ENCODE assay signal across 8 cellular contexts in genomic region chr1:113074237-113074636, GRCh38. TPM values are rescaled to one million over a fixed set of nuclear protein-coding genes. Genes with fewer than 3 reads are reported as not detected.
DNase-seq lines count a peak whose midpoint lies in the region; ATAC-seq and TF ChIP-seq lines count a peak whose summit lies in the region.

No MANE protein-coding gene starts in this region.

- H2AFZ ChIP-seq in Karpas-422 (ENCODE audit: low read length) (no peak overlapping the region), neural cell (ENCODE audit: low read depth, low read length) (no peak overlapping the region)

- intact Hi-C loops in CD4-positive, alpha-beta memory T cell (cut with micrococcal nuclease), result loop anchor here (5.0 to 10.0 kb wide), 2 partner anchors 33 to 831 kb away; partner anchors contain the start of genes AP4B1 and DCLRE1B
- intact Hi-C loops in dendritic cell treated with granulocyte-macrophage colony-stimulating factor and Interleukin-4, amounts not matched to agents 40 ng/mL and 50 ng/mL, for 4 days (cut with micrococcal nuclease), result loop anchor here (5.0 kb wide), 1 partner anchor 117 kb away; the partner anchor contains the start of gene SLC16A1
- intact Hi-C loops in mucosa of descending colon (cut with DNase I, micrococcal nuclease), result no loop called here

- TF ChIP-seq EP300 in neural cell (conservative IDR thresholded peaks at IDR 0.05; ENCODE audit: poor library complexity, severe bottlenecking), result no peak

- no peaks in the 10 kb centered on the region for H3K9me3 Mint-ChIP-seq in CD4-positive, alpha-beta memory T cell
- H3K9me3 Mint-ChIP-seq in dendritic cell treated with granulocyte-macrophage colony-stimulating factor and Interleukin-4, amounts not matched to agents 40 ng/mL and 50 ng/mL, for 4 days, result no peaks in the 10 kb centered on the region

- peaks cover 7% of the 10 kb centered on the region; the same call in 1 of the 2 replicates for H4K20me1 ChIP-seq in Karpas-422 (ENCODE audit: insufficient read depth, low read depth, low read length)
- H4K20me1 ChIP-seq in neural cell (ENCODE audit: insufficient read depth), result no peaks in the 10 kb centered on the region

- peak overlapping the region; percentile 80 for H3K27ac ChIP-seq in CD4-positive, alpha-beta memory T cell (ENCODE audit: low read depth, low read length)
- no peak overlapping the region for H3K27ac ChIP-seq in Karpas-422 (ENCODE audit: low read length)
- peak overlapping the region; percentile 92 for H3K27ac ChIP-seq in neural cell (ENCODE audit: low read length)
- no peak overlapping the region for H3K27ac ChIP-seq in substantia nigra (ENCODE audit: low read depth, low read length, poor library complexity, severe bottlenecking)

- no peaks in the 10 kb centered on the region for H3F3A ChIP-seq in neural cell (ENCODE audit: insufficient read depth, low read length, poor library complexity, severe bottlenecking)

- no peaks in the 10 kb centered on the region for H3K27me3 Mint-ChIP-seq in CD4-positive, alpha-beta memory T cell
- no peaks in the 10 kb centered on the region for H3K27me3 Mint-ChIP-seq in dendritic cell treated with granulocyte-macrophage colony-stimulating factor and Interleukin-4, amounts not matched to agents 40 ng/mL and 50 ng/mL, for 4 days

- CTCF ChIA-PET in CD4-positive, alpha-beta memory T cell (lab: Charles Lee; ENCODE audit: partially characterized antibody), result interaction anchor here (1.9 to 3.7 kb wide), 4 partner anchors 16 to 359 kb away, joined by 5 to 97 read pairs (median 46); partner anchors contain the start of gene PPM1J

- H3K4me1 ChIP-seq in CD4-positive, alpha-beta memory T cell (ENCODE audit: insufficient read depth, low read length), result peaks cover 35% of the 10 kb centered on the region
- H3K4me1 ChIP-seq in Karpas-422 (ENCODE audit: low read length) (peaks cover 21% of the 10 kb centered on the region), mucosa of descending colon (ENCODE audit: low read depth) (peaks cover 20% of the 10 kb centered on the region)

- H3K4me1 Mint-ChIP-seq in CD4-positive, alpha-beta memory T cell, result peaks cover 16 to 55% (median 31%) of the 10 kb centered on the region in 4 donors
- H3K4me1 Mint-ChIP-seq in dendritic cell treated with granulocyte-macrophage colony-stimulating factor and Interleukin-4, amounts not matched to agents 40 ng/mL and 50 ng/mL, for 4 days (ENCODE audit: low read depth), result peaks cover 26% of the 10 kb centered on the region

- TF ChIP-seq CTCF in neural cell (IDR thresholded peaks at IDR 0.05; ENCODE audit: poor library complexity, severe bottlenecking) (no peak), mucosa of descending colon (IDR thresholded peaks at IDR 0.05) (no peak)

- H3K9me3 ChIP-seq in CD4-positive, alpha-beta memory T cell (ENCODE audit: control insufficient read depth in 1 of 2, low read length in 2 of 2), result no peaks in the 10 kb centered on the region
- no peaks in the 10 kb centered on the region for H3K9me3 ChIP-seq in Karpas-422 (ENCODE audit: low read length)
- no peaks in the 10 kb centered on the region for H3K9me3 ChIP-seq in neural cell (ENCODE audit: low read length)
- no peaks in the 10 kb centered on the region for H3K9me3 ChIP-seq in mucosa of descending colon

- peaks cover 9 to 30% of the 10 kb centered on the region in 2 donors for H3K36me3 Mint-ChIP-seq in CD4-positive, alpha-beta memory T cell
- H3K36me3 Mint-ChIP-seq in dendritic cell treated with granulocyte-macrophage colony-stimulating factor and Interleukin-4, amounts not matched to agents 40 ng/mL and 50 ng/mL, for 4 days (ENCODE audit: low read depth), result peaks cover 52% of the 10 kb centered on the region

- H3K9me2 ChIP-seq in Karpas-422 (replicated peaks; ENCODE audit: insufficient read depth, low read length), result no peaks in the 10 kb centered on the region
- H3K9me2 ChIP-seq in neural cell (ENCODE audit: insufficient read depth, low read length), result no peaks in the 10 kb centered on the region

- TF ChIP-seq RAD21 in neural cell (conservative IDR thresholded peaks at IDR 0.05), result no peak

- peak overlapping the region; percentile 90 for H3K4me2 ChIP-seq in Karpas-422 (ENCODE audit: low read depth, low read length, poor library complexity, severe bottlenecking)
- peak overlapping the region; percentile 92 for H3K4me2 ChIP-seq in neural cell (ENCODE audit: low read length)

- POLR2A ChIA-PET in CD4-positive, alpha-beta memory T cell (lab: Charles Lee; ENCODE audit: partially characterized antibody), result interaction anchor here (0.8 to 1.0 kb wide), 2 partner anchors 855 to 872 kb away, joined by 3 read pairs; partner anchors contain the start of gene HIPK1

- peak overlapping the region; percentile 97 to 99 (median 98) for H3K4me3 Mint-ChIP-seq in CD4-positive, alpha-beta memory T cell
- H3K4me3 Mint-ChIP-seq in dendritic cell treated with granulocyte-macrophage colony-stimulating factor and Interleukin-4, amounts not matched to agents 40 ng/mL and 50 ng/mL, for 4 days, result peak overlapping the region; percentile 92

- H3K27ac Mint-ChIP-seq in CD4-positive, alpha-beta memory T cell, result peak overlapping the region in 6 of 7 donors; percentile 95 to 99 (median 97)
- H3K27ac Mint-ChIP-seq in dendritic cell treated with granulocyte-macrophage colony-stimulating factor and Interleukin-4, amounts not matched to agents 40 ng/mL and 50 ng/mL, for 4 days, result peak overlapping the region; percentile 96

- no peaks in the 10 kb centered on the region for H3K27me3 ChIP-seq in CD4-positive, alpha-beta memory T cell (ENCODE audit: insufficient read depth, low read length)
- H3K27me3 ChIP-seq in Karpas-422 (ENCODE audit: low read length), result no peaks in the 10 kb centered on the region
- H3K27me3 ChIP-seq in neural cell (ENCODE audit: insufficient read depth, low read depth, low read length), result no peaks in the 10 kb centered on the region

- peak overlapping the region; percentile 85 to 95 for H3K4me3 ChIP-seq in CD4-positive, alpha-beta memory T cell (ENCODE audit: low read length in 2 of 2)
- peak overlapping the region; percentile 87 for H3K4me3 ChIP-seq in Karpas-422 (ENCODE audit: low read length)
- H3K4me3 ChIP-seq in neural cell (ENCODE audit: low read length), result peak overlapping the region; percentile 78
- H3K4me3 ChIP-seq in mucosa of descending colon, result no peak overlapping the region

- no peak for ATAC-seq in GM21515 (IDR thresholded peaks at IDR 0.05; ENCODE audit: unreplicated experiment)
- no peak for ATAC-seq in mucosa of descending colon

- no peaks in the 10 kb centered on the region for H3K36me3 ChIP-seq in CD4-positive, alpha-beta memory T cell (ENCODE audit: insufficient read depth, low read length)
- H3K36me3 ChIP-seq in Karpas-422 (ENCODE audit: insufficient read depth, low read length), result peaks cover 20% of the 10 kb centered on the region
- no peaks in the 10 kb centered on the region for H3K36me3 ChIP-seq in neural cell (ENCODE audit: insufficient read depth, low read length)
- H3K36me3 ChIP-seq in mucosa of descending colon (ENCODE audit: low read depth), result peaks cover 4% of the 10 kb centered on the region

- H3K9ac ChIP-seq in Karpas-422 (ENCODE audit: low read length) (peak overlapping the region; percentile 86), neural cell (ENCODE audit: low read length) (peak overlapping the region; percentile 88)

- H3K79me2 ChIP-seq in Karpas-422 (ENCODE audit: low read length) (peaks cover 56% of the 10 kb centered on the region), neural cell (replicated peaks; ENCODE audit: insufficient read depth, low read length) (peaks cover 27% of the 10 kb centered on the region)

- no peak for DNase-seq in CD4-positive, alpha-beta memory T cell
- DNase-seq in Karpas-422, result no peak
- DNase-seq in HPDE6-E6E7 (ENCODE audit: extremely low spot score), result no peak
- no peak for DNase-seq in mucosa of descending colon
- DNase-seq in substantia nigra (lab: John Stamatoyannopoulos, UW), result no peak

TF ChIP-seq in neural cell, 6 proteins besides CTCF, POLR2A, EP300 and RAD21:
- TF ChIP-seq TAF1 (IDR thresholded peaks at IDR 0.05; ENCODE audit: low read depth) (no peak), MXI1 (conservative IDR thresholded peaks at IDR 0.05; ENCODE audit: poor library complexity, severe bottlenecking) (no peak), POLR2AphosphoS5 (IDR thresholded peaks at IDR 0.05) (no peak), SMC3 (conservative IDR thresholded peaks at IDR 0.05; ENCODE audit: poor library complexity) (no peak), REST (IDR thresholded peaks at IDR 0.05; ENCODE audit: borderline replicate concordance) (no peak), EZH2 (IDR thresholded peaks at IDR 0.05; ENCODE audit: borderline replicate concordance, insufficient read depth, low read length, poor library complexity, severe bottlenecking) (no peak)

RNA-seq across cellular contexts. Expression of gene LRIG2, which starts 1.2 kb away (rescaled TPM):
- 10 to 100 TPM; 24.2 to 27.9 TPM for total RNA-seq in CD4-positive, alpha-beta memory T cell
- polyA plus RNA-seq in CD4-positive, alpha-beta memory T cell, result 1 to 10 TPM; 3.0 to 6.9 TPM
- total RNA-seq in Karpas-422 (2014; rRNA removed; shearing (Covaris generic); ENCODE audit: low replicate concordance), result 8.5 and 23.2 TPM in 2 replicates
- 10.9 and 11.1 TPM in 2 replicates for polyA plus RNA-seq in neural cell
- polyA minus RNA-seq in neural cell, result 49.9 and 59.2 TPM in 2 replicates
- total RNA-seq in mucosa of descending colon, result 10 to 100 TPM; 15.4 to 26.8 (median 16.4) TPM

Comparison
In these comparisons a context has a peak if more than half of its experiments do, and no peak if none do; other contexts are left out.
1. H3K27ac ChIP-seq: peak in CD4-positive, alpha-beta memory T cell (single experiment) and neural cell (single experiment); none in Karpas-422 (single experiment) and substantia nigra (single experiment).
2. intact Hi-C loops: an anchor here in CD4-positive, alpha-beta memory T cell (5.0 to 10.0 kb wide) and dendritic cell treated with granulocyte-macrophage colony-stimulating factor and Interleukin-4, amounts not matched to agents 40 ng/mL and 50 ng/mL, for 4 days (5.0 kb wide); none called in mucosa of descending colon.